ENCODE assay signal across 1 cellular context in genomic region chr5:149367972-149368645, GRCh38.
TF ChIP-seq lines count a peak whose summit lies in the region.

No MANE protein-coding gene starts in this region.

TF ChIP-seq in K562, 482 proteins besides CTCF, POLR2A, EP300 and RAD21:
- TF ChIP-seq ZNF511 (CRISPR knock-in tag; IDR thresholded peaks at IDR 0.05) (0 out of 2 replicates have a peak, but pooled peaks have one; percentile 5), RUNX1 (IDR thresholded peaks at IDR 0.05; ENCODE audit: low read depth) (peak; percentile 39; the same call in 1 of the 2 replicates), HDAC3 (IDR thresholded peaks at IDR 0.05; ENCODE audit: borderline replicate concordance, partially characterized antibody) (no peak), ZBTB17 (CRISPR knock-in tag; IDR thresholded peaks at IDR 0.05) (no peak), SMARCE1 (IDR thresholded peaks at IDR 0.05) (no peak)
